ENCODE assay signal across 19 cellular contexts in the genomic region with DNA sequence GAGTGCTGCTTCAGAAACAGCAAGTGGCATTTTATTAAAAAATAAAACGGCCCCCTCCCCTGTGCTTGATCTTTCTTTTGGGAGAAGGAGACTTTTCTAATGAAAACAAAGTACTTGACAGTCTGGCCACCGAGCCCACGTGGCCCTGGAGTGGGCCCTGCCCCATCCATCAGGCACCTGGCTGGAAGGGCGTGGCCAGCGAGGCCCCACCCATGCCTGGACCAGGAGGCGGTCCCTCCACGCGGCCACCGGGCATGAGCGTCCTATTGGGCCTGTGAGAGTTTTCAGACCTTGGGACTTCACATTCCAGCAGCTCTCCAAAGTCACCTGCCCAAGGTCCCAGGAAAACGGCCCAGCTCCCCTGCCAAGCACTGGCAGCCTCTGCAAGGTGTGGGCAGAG.
DNase-seq lines count a peak whose midpoint lies in the region; ATAC-seq, FAIRE-seq and TF ChIP-seq lines count a peak whose summit lies in the region.
"Had no signal": no experiment of that assay in that cellular context is flagged by ENCODE, and none has a peak within 500 bp of the region (broad histone marks: within the 10 kb centered on the region; RNA-seq: fewer than 3 reads in every experiment).

No MANE protein-coding gene starts in this region.

- intact Hi-C loops in colonic mucosa (cut with DNase I) (no loop called here), mucosa of descending colon (cut with DNase I, micrococcal nuclease) (no loop called here), aorta (cut with DNase I) (no loop called here)

- peak; percentile 32 for DNase-seq in HT-29 (ENCODE audit: low spot score)
- peak; percentile 44 for DNase-seq in colonic mucosa
- peak in 2 of 3 donors; percentile 39 to 63 for DNase-seq in mucosa of descending colon
- no peak for DNase-seq in AG08396 (ENCODE audit: low spot score)
- no peak for DNase-seq in aorta
- DNase-seq in GM12891 (ENCODE audit: insufficient read length, low spot score) = no peak
- DNase-seq: activated B cell treated with CpG ODN at 0.5 μM for 24 hours; activated CD4-positive, alpha-beta memory T cell treated with anti-CD3 and anti-CD28 coated beads, Interleukin-2, amount 10 ng/mL, durations not matched to agents 7 days and 5 days; activated naive CD4-positive, alpha-beta T cell treated with anti-CD3 and anti-CD28 coated beads, Interleukin-2, amount 50 U/mL, for 16 hours; activated T-cell treated with anti-CD3 and anti-CD28 coated beads, Interleukin-2, amount 50 U/mL, for 48 hours; CD8-positive, alpha-beta T cell; kidney glomerular epithelial cell; NCI-H1105 treated with DMSO at 0.1 percent for 48 hours; NCI-H345; SIG-M5; stimulated activated naive CD8-positive, alpha-beta T cell treated with anti-CD3 and anti-CD28 coated beads, Interleukin-15, Interleukin-2, amounts not matched to agents 100 U/mL and 50 U/mL, for 24 hours; T-helper 17 cell had no signal

- 65 to 72% methylated on average over 11 of the region's 11 CpGs for WGBS in aorta, 2 donors

- peak overlapping the region; percentile 63 for H3K27ac ChIP-seq in 22Rv1
- no peak overlapping the region for H3K27ac ChIP-seq in colonic mucosa
- H3K27ac ChIP-seq in aorta (ENCODE audit: low read depth in 1 of 2, low read length in 2 of 2) = no peak overlapping the region

- H3K4me3 ChIP-seq in colonic mucosa (no peak overlapping the region), mucosa of descending colon (no peak overlapping the region), aorta (ENCODE audit: low read length in 2 of 2) (no peak overlapping the region)

- H3K9ac ChIP-seq in colonic mucosa (ENCODE audit: low read depth in 2 of 2, low read length in 2 of 2) = no peak overlapping the region

- H3K4me1 ChIP-seq in colonic mucosa (no peaks in the 10 kb centered on the region), mucosa of descending colon (ENCODE audit: low read depth) (no peaks in the 10 kb centered on the region), aorta (ENCODE audit: control insufficient read depth in 1 of 2, insufficient read depth in 2 of 2, low read length in 2 of 2) (no peaks in the 10 kb centered on the region)

- FAIRE-seq in GM12891 (lab: Jason Lieb, UNC) = no peak

- no peak for TF ChIP-seq POLR2A in GM12891 (IDR thresholded peaks at IDR 0.05; ENCODE audit: low read depth, low read length)

- no peak for TF ChIP-seq CTCF in 22Rv1 (IDR thresholded peaks at IDR 0.05)
- no peak for TF ChIP-seq CTCF in colonic mucosa (IDR thresholded peaks at IDR 0.05)
- TF ChIP-seq CTCF in mucosa of descending colon (IDR thresholded peaks at IDR 0.05) = no peak

- no peaks in the 10 kb centered on the region for H3K9me3 ChIP-seq in colonic mucosa
- H3K9me3 ChIP-seq in mucosa of descending colon = no peaks in the 10 kb centered on the region
- no peaks in the 10 kb centered on the region for H3K9me3 ChIP-seq in aorta (ENCODE audit: control insufficient read depth, low read length)

- ATAC-seq in mucosa of descending colon (peak; percentile 74), aorta (ENCODE audit: low FRiP score) (no peak), HG03442 (IDR thresholded peaks at IDR 0.05; ENCODE audit: unreplicated experiment) (no peak)
- ATAC-seq: CD8-positive, alpha-beta T cell; stimulated activated naive CD8-positive, alpha-beta T cell treated with anti-CD3 and anti-CD28 coated beads, Interleukin-15, Interleukin-2, amounts not matched to agents 100 U/mL and 50 U/mL, for 24 hours; T-helper 17 cell had no signal

- no peaks in the 10 kb centered on the region for H3K36me3 ChIP-seq in colonic mucosa
- peaks cover 9% of the 10 kb centered on the region for H3K36me3 ChIP-seq in mucosa of descending colon (ENCODE audit: low read depth)
- H3K36me3 ChIP-seq in aorta (ENCODE audit: control insufficient read depth in 1 of 2, insufficient read depth in 2 of 2, low read length in 1 of 2) = peaks cover 0 to 5% of the 10 kb centered on the region in 2 donors

- H3K27me3 ChIP-seq in colonic mucosa = no peaks in the 10 kb centered on the region
- H3K27me3 ChIP-seq in aorta (ENCODE audit: control insufficient read depth in 1 of 2, insufficient read depth in 2 of 2, low read length in 1 of 2) = no peaks in the 10 kb centered on the region

TF ChIP-seq in GM12891, 5 proteins besides CTCF, POLR2A, EP300 and RAD21:
- no peak for TF ChIP-seq SPI1 (IDR thresholded peaks at IDR 0.05; ENCODE audit: low read depth, low read length)
- no peak for TF ChIP-seq PAX5 (IDR thresholded peaks at IDR 0.05; ENCODE audit: insufficient read depth, low read length, severe bottlenecking)
- no peak for TF ChIP-seq POLR2AphosphoS5 (IDR thresholded peaks at IDR 0.05; ENCODE audit: low read depth, low read length)

Comparison
In these comparisons a context has a peak if more than half of its experiments do, and no peak if none do; other contexts are left out.
1. DNase-seq: peak in HT-29 (single experiment), colonic mucosa (single experiment) and mucosa of descending colon (2 of 3); none in AG08396 (single experiment), aorta (0 of 2) and GM12891 (single experiment).